Comparison of ENCODE assay signal across 9 cellular contexts in the genomic region with DNA sequence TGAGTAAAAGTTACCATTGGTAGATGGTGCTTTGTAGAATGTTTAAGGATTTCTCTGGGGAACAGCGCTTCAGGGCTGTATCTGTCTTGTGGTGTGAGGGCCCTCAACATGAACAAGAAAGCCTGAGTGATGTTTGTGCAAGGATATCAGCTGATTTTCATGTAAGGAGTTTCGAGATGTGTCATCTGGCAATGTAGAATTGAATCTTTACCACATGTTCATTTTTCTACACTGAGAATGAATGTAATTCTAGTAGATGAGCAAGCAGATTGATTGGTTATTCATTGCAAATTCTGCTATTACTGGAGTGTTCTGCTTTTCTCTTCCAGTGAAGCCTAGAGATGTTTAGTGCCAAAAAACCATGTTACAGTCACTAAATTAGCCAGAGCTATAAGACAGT.
A peak's percentile ranks its signal among the peaks of the same experiment; 100 is the strongest.
DNase-seq lines count a peak whose midpoint lies in the region; ATAC-seq, FAIRE-seq and TF ChIP-seq lines count a peak whose summit lies in the region.
"Had no signal": no experiment of that assay in that cellular context is flagged by ENCODE, and none has a peak within 500 bp of the region (broad histone marks: within the 10 kb centered on the region; RNA-seq: fewer than 3 reads in every experiment).

No MANE protein-coding gene starts in this region.

- H3K27ac ChIP-seq in tibial artery (peak overlapping the region in 1 of 2 donors; percentile 54), heart right ventricle (no peak overlapping the region)

- ATAC-seq in HG02885 (IDR thresholded peaks at IDR 0.05; ENCODE audit: poor library complexity, unreplicated experiment) (peak; percentile 86), heart right ventricle (no peak)

- no peak overlapping the region for H3K4me3 ChIP-seq in tibial artery
- no peak overlapping the region for H3K4me3 ChIP-seq in heart right ventricle
- H3K4me3 ChIP-seq in Caco-2 (ENCODE audit: low read depth, low read length), result no peak overlapping the region

- intact Hi-C loops in tibial artery (cut with DNase I; ENCODE audit: low total_unique reads) (no loop called here), heart right ventricle (cut with DNase I) (no loop called here), Caco-2 (cut with micrococcal nuclease; ENCODE audit: unreplicated experiment) (no loop called here)

- no peaks in the 10 kb centered on the region for H3K27me3 ChIP-seq in tibial artery
- no peaks in the 10 kb centered on the region for H3K27me3 ChIP-seq in heart right ventricle
- no peaks in the 10 kb centered on the region for H3K27me3 ChIP-seq in Caco-2 (replicated peaks; ENCODE audit: control insufficient read depth, insufficient read depth, low read length)

- WGBS in heart right ventricle, 2 donors, result 94 to 97% methylated on average over 2 of the region's 2 CpGs

- CTCF ChIA-PET in Caco-2 (lab: Charles Lee), result no interaction called here

- H3K36me3 Mint-ChIP-seq in Caco-2 (ENCODE audit: insufficient read depth, unreplicated experiment), result no peaks in the 10 kb centered on the region
- H3K36me3 Mint-ChIP-seq: activated naive CD4-positive, alpha-beta T cell treated with anti-CD3 and anti-CD28 coated beads, Interleukin-2, amount 50 U/mL, for 24 hours had no signal

- TF ChIP-seq CTCF in tibial artery (IDR thresholded peaks at IDR 0.05) (no peak), heart right ventricle (IDR thresholded peaks at IDR 0.05) (no peak), Caco-2 (IDR thresholded peaks at IDR 0.05; ENCODE audit: insufficient read depth in 1 of 2, low read depth in 1 of 2, low read length in 1 of 2, severe bottlenecking in 1 of 2, unreplicated experiment in 1 of 2) (no peak)

- no peaks in the 10 kb centered on the region for H3K9me3 Mint-ChIP-seq in Caco-2 (ENCODE audit: unreplicated experiment)
- H3K9me3 Mint-ChIP-seq: activated naive CD4-positive, alpha-beta T cell treated with anti-CD3 and anti-CD28 coated beads, Interleukin-2, amount 50 U/mL, for 24 hours had no signal

- H3K4me1 Mint-ChIP-seq in Caco-2 (ENCODE audit: low read depth, unreplicated experiment), result peaks cover 10% of the 10 kb centered on the region
- H3K4me1 Mint-ChIP-seq: activated naive CD4-positive, alpha-beta T cell treated with anti-CD3 and anti-CD28 coated beads, Interleukin-2, amount 50 U/mL, for 24 hours had no signal

- peak; percentile 44 for DNase-seq in GM04504 (ENCODE audit: low read depth)
- no peak for DNase-seq in GM19239 (ENCODE audit: insufficient read length, low spot score)
- DNase-seq in amniotic epithelial cell (ENCODE audit: low read depth), result peak; percentile 53
- DNase-seq in hippocampal formation (lab: John Stamatoyannopoulos, UW), result no peak
- no peak for DNase-seq in tibial artery
- no peak for DNase-seq in heart right ventricle
- no peak for DNase-seq in Caco-2

- no peak overlapping the region for H3K4me3 Mint-ChIP-seq in Caco-2 (ENCODE audit: unreplicated experiment)
- H3K4me3 Mint-ChIP-seq: activated naive CD4-positive, alpha-beta T cell treated with anti-CD3 and anti-CD28 coated beads, Interleukin-2, amount 50 U/mL, for 24 hours had no signal

- H3K36me3 ChIP-seq in tibial artery (no peaks in the 10 kb centered on the region), heart right ventricle (no peaks in the 10 kb centered on the region), Caco-2 (ENCODE audit: control insufficient read depth, insufficient read depth, low read length) (no peaks in the 10 kb centered on the region)

- peak; percentile 4 for FAIRE-seq in GM19239 (lab: Jason Lieb, UNC)

- H3K4me1 ChIP-seq in tibial artery (peaks cover 0 to 99% (median 16%) of the 10 kb centered on the region in 4 donors), heart right ventricle (peaks cover 0 to 44% (median 21%) of the 10 kb centered on the region in 9 donors), Caco-2 (no peaks in the 10 kb centered on the region)

- no TSS peak for BruUV-seq in Caco-2 (replicated peaks; lab: Mats Ljungman, UMichigan)

- no peaks in the 10 kb centered on the region for H3K27me3 Mint-ChIP-seq in Caco-2 (ENCODE audit: insufficient read depth, unreplicated experiment)
- H3K27me3 Mint-ChIP-seq: activated naive CD4-positive, alpha-beta T cell treated with anti-CD3 and anti-CD28 coated beads, Interleukin-2, amount 50 U/mL, for 24 hours had no signal

- H3K27ac Mint-ChIP-seq in Caco-2 (ENCODE audit: unreplicated experiment), result no peak overlapping the region
- H3K27ac Mint-ChIP-seq: activated naive CD4-positive, alpha-beta T cell treated with anti-CD3 and anti-CD28 coated beads, Interleukin-2, amount 50 U/mL, for 24 hours had no signal

- POLR2A ChIA-PET in Caco-2 (lab: Charles Lee), result no interaction called here

- H3K9me3 ChIP-seq in tibial artery, result no peaks in the 10 kb centered on the region
- peaks cover 0 to 9% (median 0%) of the 10 kb centered on the region in 11 donors for H3K9me3 ChIP-seq in heart right ventricle
- no peaks in the 10 kb centered on the region for H3K9me3 ChIP-seq in Caco-2

Comparison
In these comparisons a context has a peak if more than half of its experiments do, and no peak if none do; other contexts are left out.
1. DNase-seq: peak in GM04504 (single experiment) and amniotic epithelial cell (single experiment); none in GM19239 (single experiment), hippocampal formation (0 of 2), tibial artery (0 of 2), heart right ventricle (0 of 2) and Caco-2 (0 of 2).